10 cellular contexts compared by ENCODE assay signal in the genomic region with DNA sequence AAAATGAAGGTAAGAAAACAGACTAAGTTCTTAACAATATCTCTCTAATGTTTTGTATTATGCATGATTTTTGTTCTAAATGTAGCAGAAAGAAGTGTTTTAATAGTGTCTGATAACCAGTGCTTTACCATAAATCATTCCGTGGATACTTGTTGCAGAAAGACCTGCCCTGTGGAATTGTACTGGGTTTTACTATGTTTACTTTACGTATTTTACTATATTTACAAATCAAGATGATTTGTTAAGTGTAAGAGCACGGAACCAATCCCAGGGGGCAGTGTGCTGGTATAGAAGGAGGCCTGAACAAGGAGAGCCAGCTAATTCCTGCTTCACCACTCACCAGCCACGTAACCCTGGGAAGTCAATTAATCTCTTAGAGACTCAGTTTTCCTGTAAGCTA. TPM values are rescaled to one million over a fixed set of nuclear protein-coding genes. Genes with fewer than 3 reads are reported as not detected.
DNase-seq lines count a peak whose midpoint lies in the region; ATAC-seq and TF ChIP-seq lines count a peak whose summit lies in the region.
"Had no signal": no experiment of that assay in that cellular context is flagged by ENCODE, and none has a peak within 500 bp of the region (broad histone marks: within the 10 kb centered on the region; RNA-seq: fewer than 3 reads in every experiment).

No MANE protein-coding gene starts in this region.

- no peaks in the 10 kb centered on the region for H3K36me3 Mint-ChIP-seq in neural progenitor cell
- H3K36me3 Mint-ChIP-seq in activated CD4-positive, alpha-beta memory T cell treated with anti-CD3 and anti-CD28 coated beads for 36 hours: no peaks in the 10 kb centered on the region
- H3K36me3 Mint-ChIP-seq: stimulated activated naive B cell treated with anti-CD40 and anti-IgM and Interleukin-4, amounts not matched to agents 10 μg/mL and 1 μg/mL and 100 μg/mL, for 72 hours had no signal

- H3K9ac ChIP-seq in neural progenitor cell: no peak overlapping the region
- H3K9ac ChIP-seq: parathyroid adenoma had no signal

- H3K4me3 Mint-ChIP-seq in neural progenitor cell: no peak overlapping the region
- no peak overlapping the region for H3K4me3 Mint-ChIP-seq in activated CD4-positive, alpha-beta memory T cell treated with anti-CD3 and anti-CD28 coated beads for 36 hours
- H3K4me3 Mint-ChIP-seq: stimulated activated naive B cell treated with anti-CD40 and anti-IgM and Interleukin-4, amounts not matched to agents 10 μg/mL and 1 μg/mL and 100 μg/mL, for 72 hours had no signal

- intact Hi-C loops in body of pancreas (cut with DNase I): loop anchor here (10.0 kb wide), 1 partner anchor 359 kb away; no protein-coding TSS in a partner anchor
- intact Hi-C loops in activated CD4-positive, alpha-beta memory T cell treated with anti-CD3 and anti-CD28 coated beads for 36 hours (cut with micrococcal nuclease): no loop called here

- no peaks in the 10 kb centered on the region for H3F3A ChIP-seq in neural progenitor cell (ENCODE audit: low read depth)

- no peak overlapping the region for H3K27ac Mint-ChIP-seq in neural progenitor cell
- no peak overlapping the region for H3K27ac Mint-ChIP-seq in activated CD4-positive, alpha-beta memory T cell treated with anti-CD3 and anti-CD28 coated beads for 36 hours
- H3K27ac Mint-ChIP-seq: stimulated activated naive B cell treated with anti-CD40 and anti-IgM and Interleukin-4, amounts not matched to agents 10 μg/mL and 1 μg/mL and 100 μg/mL, for 72 hours had no signal

- H3K4me3 ChIP-seq in GM06990 (replicated peaks; ENCODE audit: low read depth, low read length) (no peak overlapping the region), body of pancreas (no peak overlapping the region), neural progenitor cell (no peak overlapping the region)

- no peaks in the 10 kb centered on the region for H3K79me2 ChIP-seq in neural progenitor cell (ENCODE audit: low read depth)
- H3K79me2 ChIP-seq: parathyroid adenoma had no signal

- H3K4me2 ChIP-seq in neural progenitor cell: no peak overlapping the region

- H3K36me3 ChIP-seq in GM06990 (ENCODE audit: control insufficient read depth, insufficient read depth, low read length) (no peaks in the 10 kb centered on the region), body of pancreas (replicated peaks in 1 of 2; ENCODE audit: insufficient read depth in 1 of 2, low read depth in 2 of 2) (no peaks in the 10 kb centered on the region), neural progenitor cell (no peaks in the 10 kb centered on the region)

- POLR2A ChIA-PET in activated CD4-positive, alpha-beta memory T cell treated with anti-CD3 and anti-CD28 coated beads for 36 hours (lab: Charles Lee): no interaction called here

- 10 to 14% methylated on average over 4 of the region's 4 CpGs for WGBS in body of pancreas, 2 donors

- no peaks in the 10 kb centered on the region; the same call in 1 of the 2 replicates for H3K27me3 ChIP-seq in GM06990 (replicated peaks; ENCODE audit: control insufficient read depth, insufficient read depth, low read length)
- H3K27me3 ChIP-seq in body of pancreas: no peaks in the 10 kb centered on the region
- H3K27me3 ChIP-seq in neural progenitor cell: no peaks in the 10 kb centered on the region

- H3K9me3 Mint-ChIP-seq in neural progenitor cell: no peaks in the 10 kb centered on the region
- H3K9me3 Mint-ChIP-seq in activated CD4-positive, alpha-beta memory T cell treated with anti-CD3 and anti-CD28 coated beads for 36 hours: no peaks in the 10 kb centered on the region
- H3K9me3 Mint-ChIP-seq: stimulated activated naive B cell treated with anti-CD40 and anti-IgM and Interleukin-4, amounts not matched to agents 10 μg/mL and 1 μg/mL and 100 μg/mL, for 72 hours had no signal

- H4K20me1 ChIP-seq in neural progenitor cell (ENCODE audit: low read depth): no peaks in the 10 kb centered on the region

- DNase-seq in GM06990 (ENCODE audit: extremely low read depth, insufficient read length) (no peak), NCI-H1436 (lab: John Stamatoyannopoulos, UW) (peak; percentile 62), body of pancreas (peak; percentile 37 to 54 (median 45)), neural progenitor cell (ENCODE audit: low spot score) (peak; percentile 76), NCI-H2196 treated with DMSO at 0.1 percent for 48 hours (lab: John Stamatoyannopoulos, UW; ENCODE audit: unreplicated experiment) (no peak), medulla oblongata (ENCODE audit: extremely low spot score) (no peak), mucosa of gallbladder (ENCODE audit: low spot score) (no peak)
- DNase-seq in activated CD4-positive, alpha-beta memory T cell treated with anti-CD3 and anti-CD28 coated beads for 36 hours: no peak
- DNase-seq: stimulated activated naive B cell treated with anti-CD40 and anti-IgM and Interleukin-4, amounts not matched to agents 10 μg/mL and 1 μg/mL and 100 μg/mL, for 72 hours had no signal

- CTCF ChIA-PET in activated CD4-positive, alpha-beta memory T cell treated with anti-CD3 and anti-CD28 coated beads for 36 hours (lab: Charles Lee): interaction anchor here (1.1 to 2.8 kb wide), 2 partner anchors 10 to 88 kb away, joined by 3 to 18 read pairs; no protein-coding TSS in a partner anchor

- peaks cover 15% of the 10 kb centered on the region for H3K4me1 ChIP-seq in body of pancreas
- peaks cover 8% of the 10 kb centered on the region for H3K4me1 ChIP-seq in neural progenitor cell
- H3K4me1 ChIP-seq: parathyroid adenoma had no signal

- no peaks in the 10 kb centered on the region for H3K9me3 ChIP-seq in body of pancreas
- H3K9me3 ChIP-seq in neural progenitor cell (ENCODE audit: low read depth): no peaks in the 10 kb centered on the region

- TF ChIP-seq POLR2A in body of pancreas (IDR thresholded peaks at IDR 0.05): no peak

- peaks cover 6% of the 10 kb centered on the region for H3K27me3 Mint-ChIP-seq in neural progenitor cell (ENCODE audit: insufficient read depth, low read depth)
- no peaks in the 10 kb centered on the region for H3K27me3 Mint-ChIP-seq in activated CD4-positive, alpha-beta memory T cell treated with anti-CD3 and anti-CD28 coated beads for 36 hours

- TF ChIP-seq CTCF in GM06990 (IDR thresholded peaks at IDR 0.05; ENCODE audit: insufficient read depth, low read length, poor library complexity, severe bottlenecking) (peak; percentile 19), body of pancreas (IDR thresholded peaks at IDR 0.05) (peak in 6 of 7 experiments; percentile 13 to 47 (median 34)), neural progenitor cell (IDR thresholded peaks at IDR 0.05) (peak; percentile 67)

- H3K4me1 Mint-ChIP-seq in neural progenitor cell: peaks cover 2% of the 10 kb centered on the region
- peaks cover 2% of the 10 kb centered on the region for H3K4me1 Mint-ChIP-seq in activated CD4-positive, alpha-beta memory T cell treated with anti-CD3 and anti-CD28 coated beads for 36 hours (ENCODE audit: low read depth)
- H3K4me1 Mint-ChIP-seq: stimulated activated naive B cell treated with anti-CD40 and anti-IgM and Interleukin-4, amounts not matched to agents 10 μg/mL and 1 μg/mL and 100 μg/mL, for 72 hours had no signal

- H2AFZ ChIP-seq in neural progenitor cell (replicated peaks): no peak overlapping the region
- H2AFZ ChIP-seq: parathyroid adenoma had no signal

- H3K27ac ChIP-seq in body of pancreas: peak overlapping the region in 3 of 4 donors; percentile 39 to 64 (median 63)
- H3K27ac ChIP-seq in neural progenitor cell: no peak overlapping the region
- H3K27ac ChIP-seq: parathyroid adenoma had no signal

- peak; percentile 79 for ATAC-seq in body of pancreas
- ATAC-seq: stimulated activated naive B cell treated with anti-CD40 and anti-IgM and Interleukin-4, amounts not matched to agents 10 μg/mL and 1 μg/mL and 100 μg/mL, for 72 hours had no signal

RNA-seq across cellular contexts. Expression of a gene that starts 1.4 kb away (rescaled TPM):
- total RNA-seq in body of pancreas (not detected), neural progenitor cell (ENCODE audit: low replicate concordance) (not detected in 2 replicates), mucosa of gallbladder (not detected)
- not detected for total RNA-seq in activated CD4-positive, alpha-beta memory T cell treated with anti-CD3 and anti-CD28 coated beads for 36 hours

RNA-seq across cellular contexts. Expression of a gene that starts 30.7 kb away (rescaled TPM):
- total RNA-seq in body of pancreas (10 to 100 TPM; 17.9 to 31.0 TPM), neural progenitor cell (ENCODE audit: low replicate concordance) (14.2 and 15.1 TPM in 2 replicates), mucosa of gallbladder (19.9 TPM)
- total RNA-seq in activated CD4-positive, alpha-beta memory T cell treated with anti-CD3 and anti-CD28 coated beads for 36 hours: 10 to 100 TPM; 30.6 to 41.7 TPM

Comparison
In these comparisons a context has a peak if more than half of its experiments do, and no peak if none do; other contexts are left out.
1. DNase-seq: peak in NCI-H1436 (single experiment), body of pancreas (4 of 4) and neural progenitor cell (single experiment); none in GM06990 (single experiment), NCI-H2196 treated with DMSO at 0.1 percent for 48 hours (single experiment), medulla oblongata (single experiment), activated CD4-positive, alpha-beta memory T cell treated with anti-CD3 and anti-CD28 coated beads for 36 hours (single experiment) and mucosa of gallbladder (single experiment).
2. Peak in every context shown above with its lines, with median percentiles within 50 percentile points of each other: CTCF ChIP-seq.